19 cellular contexts compared by ENCODE assay signal in genomic region chr2:46145017-46145416, GRCh38.
"Had no signal": no experiment of that assay in that cellular context is flagged by ENCODE, and none has a peak within 500 bp of the region (broad histone marks: within the 10 kb centered on the region; RNA-seq: fewer than 3 reads in every experiment).

No MANE protein-coding gene starts in this region.

- H3K9me3 Mint-ChIP-seq: activated naive CD8-positive, alpha-beta T cell treated with anti-CD3 and anti-CD28 coated beads, Interleukin-2, amount 50 U/mL, for 24 hours; activated T-cell treated with anti-CD3 and anti-CD28 coated beads, Interleukin-2, amount 50 U/mL, for 24 hours; brain; IgD-negative memory B cell had no signal

- H3K27ac Mint-ChIP-seq: brain, IgD-negative memory B cell had no signal

- DNase-seq: activated CD4-positive, alpha-beta T cell treated with anti-CD3 and anti-CD28 coated beads for 4 hours; activated naive CD4-positive, alpha-beta T cell treated with anti-CD3 and anti-CD28 coated beads, Interleukin-2, amount 50 U/mL, for 16 hours; activated T-cell treated with anti-CD3 and anti-CD28 coated beads, Interleukin-2, amount 50 U/mL, for 24 hours; amniotic stem cell; MM.1S; NCI-H1105; NCI-H1436; NCI-H187 treated with DMSO at 0.1 percent for 48 hours; NCI-H2081 treated with DMSO at 0.1 percent for 48 hours; NCI-H446; NCI-H524; Peyer's patch; Right ventricle myocardium superior; SJCRH30; SK-N-SH had no signal

- H3K4me1 Mint-ChIP-seq: IgD-negative memory B cell had no signal

- H3K4me3 Mint-ChIP-seq: activated naive CD8-positive, alpha-beta T cell treated with anti-CD3 and anti-CD28 coated beads, Interleukin-2, amount 50 U/mL, for 24 hours; activated T-cell treated with anti-CD3 and anti-CD28 coated beads, Interleukin-2, amount 50 U/mL, for 24 hours; brain; IgD-negative memory B cell had no signal

- H3K27me3 Mint-ChIP-seq: activated naive CD8-positive, alpha-beta T cell treated with anti-CD3 and anti-CD28 coated beads, Interleukin-2, amount 50 U/mL, for 24 hours; activated T-cell treated with anti-CD3 and anti-CD28 coated beads, Interleukin-2, amount 50 U/mL, for 24 hours; brain; IgD-negative memory B cell had no signal

- ATAC-seq: activated CD4-positive, CD25-positive, alpha-beta regulatory T cell treated with anti-CD3 and anti-CD28 coated beads, Interleukin-2, amount 50 U/mL, for 24 hours had no signal
